Comparison of ENCODE assay signal across 21 cellular contexts in the genomic region with DNA sequence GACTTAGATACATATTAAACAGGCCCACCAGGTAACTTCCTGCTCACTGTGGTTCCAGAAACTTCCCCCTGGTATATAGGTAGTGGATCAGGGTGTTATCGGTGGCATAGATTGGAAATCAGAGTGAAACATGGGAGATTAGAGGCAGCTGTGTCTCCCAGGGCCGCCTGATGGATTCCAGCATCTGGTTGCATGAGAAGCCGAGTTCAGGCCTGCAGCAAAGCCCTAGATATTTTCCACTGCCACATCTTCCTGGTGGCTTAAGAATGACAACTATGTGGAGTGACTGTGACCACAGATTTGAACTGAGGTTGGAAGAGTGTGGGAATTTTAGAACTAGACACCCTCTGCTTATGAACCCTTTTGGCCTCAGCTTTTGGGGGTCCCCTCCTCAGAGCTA.
DNase-seq lines count a peak whose midpoint lies in the region; TF ChIP-seq lines count a peak whose summit lies in the region.
"Had no signal": no experiment of that assay in that cellular context is flagged by ENCODE, and none has a peak within 500 bp of the region (broad histone marks: within the 10 kb centered on the region; RNA-seq: fewer than 3 reads in every experiment).

No MANE protein-coding gene starts in this region.

- no peaks in the 10 kb centered on the region for H3K9me3 ChIP-seq in SJCRH30 (replicated peaks)
- H3K9me3 ChIP-seq: Caco-2 had no signal

- peak; percentile 40 for DNase-seq in AG08396 (ENCODE audit: low spot score)
- DNase-seq in ELF-1 (ENCODE audit: low read depth, low spot score) = peak; percentile 28
- peak; percentile 54 to 62 for DNase-seq in SJCRH30
- peak; percentile 71 for DNase-seq in islet precursor cell
- no peak for DNase-seq in erythroblast (lab: John Stamatoyannopoulos, UW)
- no peak for DNase-seq in brain microvascular endothelial cell
- no peak for DNase-seq in DMS153 (lab: John Stamatoyannopoulos, UW)
- no peak for DNase-seq in stimulated activated CD4-positive, alpha-beta T cell treated with anti-CD3 and anti-CD28 coated beads, Interleukin-4, amount 100 ng/mL, for 4 hours
- DNase-seq: Caco-2; CD8-positive, alpha-beta T cell; DMS79; GOT3; IMR-90; KG1; MM.1S; NCI-H2081; NCI-H2227 treated with DMSO at 0.1 percent for 48 hours; NCI-H69; SHP77 treated with DMSO at 0.1 percent for 48 hours had no signal

- H3K4me1 ChIP-seq in SJCRH30 = peaks cover 46% of the 10 kb centered on the region

- H3K36me3 ChIP-seq in SJCRH30 = no peaks in the 10 kb centered on the region
- no peaks in the 10 kb centered on the region for H3K36me3 ChIP-seq in brain microvascular endothelial cell (replicated peaks)

- no peak for TF ChIP-seq POLR2A in erythroblast (IDR thresholded peaks at IDR 0.05; ENCODE audit: low read length)

- peak overlapping the region; percentile 37 for H3K27ac ChIP-seq in SJCRH30
- H3K27ac ChIP-seq in brain microvascular endothelial cell = no peak overlapping the region
- H3K27ac ChIP-seq: C4-2B, SK-N-MC had no signal

- no peak for TF ChIP-seq CTCF in brain microvascular endothelial cell (IDR thresholded peaks at IDR 0.05; ENCODE audit: low read depth, low read length, missing control alignments)

- no peaks in the 10 kb centered on the region for H3K27me3 ChIP-seq in SJCRH30
- H3K27me3 ChIP-seq in brain microvascular endothelial cell (replicated peaks) = no peaks in the 10 kb centered on the region

- in situ Hi-C loops in brain microvascular endothelial cell (cut with HindIII; ENCODE audit: low pct_ligation_motif_present, low sequenced_read_pairs) = no loop called here

- no peak overlapping the region for H3K4me3 ChIP-seq in SJCRH30
- H3K4me3 ChIP-seq in brain microvascular endothelial cell (ENCODE audit: low read depth, low read length) = no peak overlapping the region
- H3K4me3 ChIP-seq: SK-N-MC had no signal

Comparison
In these comparisons a context has a peak if more than half of its experiments do, and no peak if none do; other contexts are left out.
1. DNase-seq: peak in AG08396 (single experiment), ELF-1 (single experiment), SJCRH30 (2 of 2) and islet precursor cell (single experiment); none in erythroblast (0 of 2), brain microvascular endothelial cell (single experiment), DMS153 (single experiment) and stimulated activated CD4-positive, alpha-beta T cell treated with anti-CD3 and anti-CD28 coated beads, Interleukin-4, amount 100 ng/mL, for 4 hours (0 of 2).